ENCODE assay signal across 14 cellular contexts in the genomic region with DNA sequence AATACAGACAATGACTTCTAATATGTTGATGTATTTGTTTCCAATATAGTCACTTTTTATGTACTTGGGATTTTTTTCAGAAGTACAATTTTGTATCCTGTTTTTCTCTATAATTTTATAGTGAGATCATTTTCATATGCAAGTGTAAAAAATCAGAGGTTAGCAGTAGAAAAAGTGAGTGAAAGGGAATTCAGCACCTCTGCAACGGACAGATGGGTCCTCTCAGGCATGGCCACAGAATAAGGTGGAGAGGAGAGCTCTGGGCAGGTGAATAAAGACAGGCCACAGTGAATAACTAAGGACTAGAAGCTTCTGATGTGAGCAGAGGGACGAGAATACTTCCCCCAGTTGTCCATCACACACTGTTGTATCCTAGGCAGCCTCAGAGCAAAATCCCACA.
"Had no signal": no experiment of that assay in that cellular context is flagged by ENCODE, and none has a peak within 500 bp of the region (broad histone marks: within the 10 kb centered on the region; RNA-seq: fewer than 3 reads in every experiment).

No MANE protein-coding gene starts in this region.

- ATAC-seq: activated naive CD4-positive, alpha-beta T cell treated with anti-CD3 and anti-CD28 coated beads, Interleukin-2, amount 50 U/mL, for 72 hours; left lobe of liver; stimulated activated naive CD8-positive, alpha-beta T cell treated with anti-CD3 and anti-CD28 coated beads, Interleukin-15, amount 100 ng/mL, for 72 hours had no signal

- H3K4me3 ChIP-seq: colonic mucosa, heart right ventricle, thyroid gland had no signal

- H3K4me1 Mint-ChIP-seq: memory B cell; stimulated activated naive CD8-positive, alpha-beta T cell treated with anti-CD3 and anti-CD28 coated beads, Interleukin-15, amount 100 ng/mL, for 72 hours had no signal

- H3K9me3 ChIP-seq: colonic mucosa, heart right ventricle, thyroid gland had no signal

- H3K27ac ChIP-seq: colonic mucosa had no signal

- H3K27me3 ChIP-seq: colonic mucosa, heart right ventricle, thyroid gland had no signal

- FAIRE-seq: frontal cortex, islet of Langerhans had no signal

- H3K4me1 ChIP-seq: colonic mucosa had no signal

- H3K9me3 Mint-ChIP-seq: activated naive CD4-positive, alpha-beta T cell treated with anti-CD3 and anti-CD28 coated beads, Interleukin-2, amount 50 U/mL, for 72 hours; activated T-cell treated with anti-CD3 and anti-CD28 coated beads, Interleukin-2, amount 50 U/mL, for 24 hours; memory B cell; neural crest cell; stimulated activated naive CD8-positive, alpha-beta T cell treated with anti-CD3 and anti-CD28 coated beads, Interleukin-15, amount 100 ng/mL, for 72 hours had no signal

- H3K36me3 ChIP-seq: colonic mucosa, heart right ventricle, thyroid gland had no signal

- H3K4me3 Mint-ChIP-seq: activated T-cell treated with anti-CD3 and anti-CD28 coated beads, Interleukin-2, amount 50 U/mL, for 24 hours; memory B cell; neural crest cell; stimulated activated naive CD8-positive, alpha-beta T cell treated with anti-CD3 and anti-CD28 coated beads, Interleukin-15, amount 100 ng/mL, for 72 hours had no signal

- DNase-seq: activated effector memory CD4-positive, alpha-beta T cell treated with anti-CD3 and anti-CD28 coated beads, Interleukin-2, amount 50 U/mL, for 16 hours; activated T-cell treated with anti-CD3 and anti-CD28 coated beads, Interleukin-2, amount 50 U/mL, for 24 hours; colonic mucosa; heart right ventricle; stimulated activated CD4-positive, alpha-beta T cell treated with anti-CD3 and anti-CD28 coated beads, Interleukin-15, amount 100 ng/mL, for 24 hours; stimulated activated CD4-positive, alpha-beta T cell treated with anti-CD3 and anti-CD28 coated beads, Interleukin-4, amount 100 ng/mL, for 4 hours; stimulated activated naive CD8-positive, alpha-beta T cell treated with anti-CD3 and anti-CD28 coated beads, Interleukin-15, amount 100 ng/mL, for 72 hours; thyroid gland had no signal

- H3K36me3 Mint-ChIP-seq: activated naive CD4-positive, alpha-beta T cell treated with anti-CD3 and anti-CD28 coated beads, Interleukin-2, amount 50 U/mL, for 72 hours; memory B cell had no signal

- H3K27ac Mint-ChIP-seq: activated naive CD4-positive, alpha-beta T cell treated with anti-CD3 and anti-CD28 coated beads, Interleukin-2, amount 50 U/mL, for 72 hours; activated T-cell treated with anti-CD3 and anti-CD28 coated beads, Interleukin-2, amount 50 U/mL, for 24 hours; memory B cell; stimulated activated naive CD8-positive, alpha-beta T cell treated with anti-CD3 and anti-CD28 coated beads, Interleukin-15, amount 100 ng/mL, for 72 hours had no signal
